Comparison of ENCODE assay signal across 8 cellular contexts in the genomic region with DNA sequence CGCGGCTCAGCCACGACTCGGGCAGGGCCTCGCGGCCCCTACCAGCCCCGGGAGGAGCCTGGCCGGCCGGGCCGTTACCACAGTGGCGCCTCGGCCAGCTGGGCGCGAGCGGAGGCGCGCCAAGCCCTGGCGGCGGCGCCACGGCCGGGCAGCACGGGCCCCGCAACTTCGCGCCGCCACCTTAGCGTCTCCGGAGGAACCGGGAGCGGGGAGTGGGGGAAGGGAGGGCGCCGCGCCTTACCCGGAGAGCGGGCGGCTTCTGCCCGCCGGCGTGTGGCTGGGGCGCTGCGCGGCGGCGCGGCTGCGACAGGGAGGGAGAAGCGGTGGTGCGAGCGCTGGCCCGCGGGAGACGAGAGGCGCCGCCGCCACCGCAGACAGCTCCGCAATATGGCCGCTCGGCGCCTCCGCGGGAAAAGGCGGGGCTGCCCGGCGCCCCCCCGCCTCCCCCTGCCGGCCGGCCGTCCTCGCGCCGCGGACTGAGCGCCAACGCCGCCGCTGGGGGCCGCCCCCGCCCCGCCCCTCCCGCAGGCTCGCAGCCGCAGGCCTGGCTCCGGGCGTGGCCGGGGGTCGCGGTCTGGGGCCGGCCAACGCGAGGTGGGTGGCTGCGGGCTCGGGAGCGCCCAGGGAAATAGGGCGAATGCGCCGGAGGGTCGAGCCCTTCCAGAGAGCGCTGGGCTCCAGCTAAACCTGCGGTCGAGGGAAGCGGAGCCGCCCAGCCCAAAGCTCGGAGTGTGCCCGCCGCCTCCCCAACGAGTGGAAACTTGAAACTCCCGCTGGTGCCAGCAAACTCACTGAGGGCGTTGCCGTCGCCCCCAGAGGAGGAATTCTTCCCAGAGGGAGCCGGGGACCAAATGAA. TPM values are rescaled to one million over a fixed set of nuclear protein-coding genes. Genes with fewer than 3 reads are reported as not detected.
DNase-seq lines count a peak whose midpoint lies in the region; ATAC-seq, FAIRE-seq and TF ChIP-seq lines count a peak whose summit lies in the region.

A gene (minus strand): TSS at position 389 of the 856 bp plus-strand sequence. CDS start 16,922 bp downstream, outside the sequence.

- H3K27ac ChIP-seq in dorsolateral prefrontal cortex (peak within 1 kb of the TSS; percentile 85 to 99 (median 96)), HepG2 (ENCODE audit: extremely low read length, insufficient read depth, low read length) (peak within 1 kb of the TSS; percentile 79)

- H3K36me3 ChIP-seq in HepG2 (replicated peaks in 1 of 2; ENCODE audit: control insufficient read depth in 1 of 2, insufficient read depth in 2 of 2, low read length in 2 of 2) = no peaks in the 10 kb centered on the region

- peak within 1 kb of the TSS; percentile 83 for H3K4me2 ChIP-seq in HepG2 (ENCODE audit: low read depth, low read length)

- peak within 1 kb of the TSS; percentile 76 for H3K4me3 ChIP-seq in AG10803 (ENCODE audit: low read length)
- H3K4me3 ChIP-seq in dorsolateral prefrontal cortex = peak within 1 kb of the TSS; percentile 55 to 96 (median 87)
- peak within 1 kb of the TSS; percentile 79 to 92 (median 91) for H3K4me3 ChIP-seq in HepG2 (replicated peaks in 1 of 3; ENCODE audit: insufficient read depth in 1 of 3, low read depth in 2 of 3, low read length in 3 of 3)

- TF ChIP-seq CTCF in AG10803 (conservative IDR thresholded peaks at IDR 0.05; ENCODE audit: low read length) (no peak; the same call in 1 of the 2 replicates), dorsolateral prefrontal cortex (IDR thresholded peaks at IDR 0.05 in 54 of 56, conservative IDR thresholded peaks at IDR 0.05 in 2 of 56; ENCODE audit: low read depth in 1 of 56, partially characterized antibody in 56 of 56) (peak in 12 of 56 donors; percentile 13 to 38 (median 26)), HepG2 (CRISPR knock-in tag; IDR thresholded peaks at IDR 0.05) (no peak)

- H4K20me1 ChIP-seq in HepG2 (ENCODE audit: insufficient read depth, low read length) = peaks cover 17% of the 10 kb centered on the region

- BruUV-seq in HepG2 (replicated peaks; lab: Mats Ljungman, UMichigan) = no TSS peak

- 1% methylated on average over 13 of the region's 113 CpGs for WGBS in HepG2 (ENCODE audit: low lambda C conversion rate)

- peak within 1 kb of the TSS; percentile 93 for H3K9ac ChIP-seq in HepG2 (ENCODE audit: insufficient read depth, low read depth, low read length)

- peaks cover 60% of the 10 kb centered on the region for H3K4me1 ChIP-seq in HepG2 (ENCODE audit: insufficient read depth, low read length)

- intact Hi-C loops in dorsolateral prefrontal cortex (cut with DNase I) = loop anchor here (2.0 to 10.0 kb wide), 4 partner anchors 68 to 204 kb away; a partner anchor contains a TSS
- intact Hi-C loops in HepG2 (cut with micrococcal nuclease; ENCODE audit: unreplicated experiment) = loop anchor here (5.0 kb wide), 4 partner anchors 81 to 204 kb away; a partner anchor contains a TSS

- H3K79me2 ChIP-seq in HepG2 (ENCODE audit: insufficient read depth, low read length) = peaks cover 41% of the 10 kb centered on the region

- POLR2A ChIA-PET in HepG2 (lab: Yijun Ruan, JAX) = interaction anchor here (1.0 kb wide), 1 partner anchor 24 kb away, joined by 3 read pairs; no protein-coding TSS in a partner anchor

- in situ Hi-C loops in HepG2 (cut with HindIII; ENCODE audit: extremely low pct_ligation_motif_present, low pct_unique_long_range_greater_than_20kb) = no loop called here

- FAIRE-seq in HepG2 (lab: Jason Lieb, UNC) = no peak

- H3K27me3 ChIP-seq in dorsolateral prefrontal cortex = no peaks in the 10 kb centered on the region
- no peaks in the 10 kb centered on the region for H3K27me3 ChIP-seq in HepG2 (ENCODE audit: control insufficient read depth in 1 of 2, insufficient read depth in 2 of 2, low read length in 2 of 2)

- ATAC-seq in GM18870 (IDR thresholded peaks at IDR 0.05; ENCODE audit: unreplicated experiment) (peak; percentile 50), HG03097 (IDR thresholded peaks at IDR 0.05; ENCODE audit: low FRiP score, unreplicated experiment) (peak; percentile 66), HepG2 (peak; percentile 76)

- DNase-seq in AG10803 (ENCODE audit: low read depth) (peak; percentile 76), NCI-H446 (lab: John Stamatoyannopoulos, UW) (peak; percentile 69 to 89), dorsolateral prefrontal cortex (peak; percentile 43 to 85 (median 65)), HepG2 (ENCODE audit: low spot score) (peak; percentile 52)
- DNase-seq in activated CD4-positive, alpha-beta T cell treated with anti-CD3 and anti-CD28 coated beads, Interleukin-2, amount 50 U/mL, for 1 hour = peak; percentile 49
- DNase-seq in stimulated activated CD4-positive, alpha-beta T cell treated with anti-CD3 and anti-CD28 coated beads, Interleukin-2, amount 100 ng/mL, for 48 hours = peak; percentile 58 to 59

- CTCF ChIA-PET in HepG2 (lab: Yijun Ruan, JAX; ENCODE audit: low intra/inter-chr PET ratio, low total read pairs) = no interaction called here

- TF ChIP-seq RAD21 in HepG2 (CRISPR knock-in tag; IDR thresholded peaks at IDR 0.05) = no peak

- H2AFZ ChIP-seq in HepG2 (ENCODE audit: low read length) = peak within 1 kb of the TSS; percentile 65

- TF ChIP-seq EP300 in HepG2 (IDR thresholded peaks at IDR 0.05; ENCODE audit: low read depth in 2 of 2, low read length in 2 of 2) (no peak), HepG2 (CRISPR knock-in tag; IDR thresholded peaks at IDR 0.05; ENCODE audit: borderline replicate concordance) (no peak)

- peak; percentile 50 to 75; a peak in 3 of 4 replicates for TF ChIP-seq POLR2A in HepG2 (IDR thresholded peaks at IDR 0.05; ENCODE audit: insufficient read depth in 1 of 2, low read depth in 2 of 2, low read length in 2 of 2)

- H3K9me3 ChIP-seq in HepG2 (ENCODE audit: low read length) = no peaks in the 10 kb centered on the region

TF ChIP-seq in HepG2, 621 proteins besides CTCF, POLR2A, EP300 and RAD21 (continues in another document):
- TF ChIP-seq ZNF556 (CRISPR knock-in tag; IDR thresholded peaks at IDR 0.05; ENCODE audit: borderline replicate concordance) (no peak; the same call in 1 of the 2 replicates), NONO (IDR thresholded peaks at IDR 0.05) (no peak), NONO (CRISPR knock-in tag; conservative IDR thresholded peaks at IDR 0.05) (no peak; the same call in 1 of the 2 replicates), YY1 (IDR thresholded peaks at IDR 0.05; ENCODE audit: insufficient read depth, insufficient replicate concordance, low read depth, low read length) (peak; percentile 93), ARHGAP35 (CRISPR knock-in tag; IDR thresholded peaks at IDR 0.05; ENCODE audit: borderline replicate concordance) (no peak), ZNF792 (CRISPR knock-in tag; IDR thresholded peaks at IDR 0.05) (no peak), ZSCAN12 (CRISPR knock-in tag; IDR thresholded peaks at IDR 0.05) (no peak), RFX5 (IDR thresholded peaks at IDR 0.05; ENCODE audit: low read depth, low read length) (no peak), ISX (CRISPR knock-in tag; conservative IDR thresholded peaks at IDR 0.05) (no peak), ARNTL (CRISPR knock-in tag; IDR thresholded peaks at IDR 0.05) (no peak), HDAC2 (CRISPR knock-in tag; IDR thresholded peaks at IDR 0.05) (0 out of 2 replicates have a peak, but pooled peaks have one; percentile 9), ZNF567 (CRISPR knock-in tag; IDR thresholded peaks at IDR 0.05; ENCODE audit: borderline replicate concordance) (peak; percentile 80; the same call in 1 of the 2 replicates)
- TF ChIP-seq, protein P1, sequence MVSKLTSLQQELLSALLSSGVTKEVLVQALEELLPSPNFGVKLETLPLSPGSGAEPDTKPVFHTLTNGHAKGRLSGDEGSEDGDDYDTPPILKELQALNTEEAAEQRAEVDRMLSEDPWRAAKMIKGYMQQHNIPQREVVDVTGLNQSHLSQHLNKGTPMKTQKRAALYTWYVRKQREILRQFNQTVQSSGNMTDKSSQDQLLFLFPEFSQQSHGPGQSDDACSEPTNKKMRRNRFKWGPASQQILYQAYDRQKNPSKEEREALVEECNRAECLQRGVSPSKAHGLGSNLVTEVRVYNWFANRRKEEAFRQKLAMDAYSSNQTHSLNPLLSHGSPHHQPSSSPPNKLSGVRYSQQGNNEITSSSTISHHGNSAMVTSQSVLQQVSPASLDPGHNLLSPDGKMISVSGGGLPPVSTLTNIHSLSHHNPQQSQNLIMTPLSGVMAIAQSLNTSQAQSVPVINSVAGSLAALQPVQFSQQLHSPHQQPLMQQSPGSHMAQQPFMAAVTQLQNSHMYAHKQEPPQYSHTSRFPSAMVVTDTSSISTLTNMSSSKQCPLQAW (CRISPR knock-in tag; IDR thresholded peaks at IDR 0.05) = no peak
- TF ChIP-seq, protein P2, sequence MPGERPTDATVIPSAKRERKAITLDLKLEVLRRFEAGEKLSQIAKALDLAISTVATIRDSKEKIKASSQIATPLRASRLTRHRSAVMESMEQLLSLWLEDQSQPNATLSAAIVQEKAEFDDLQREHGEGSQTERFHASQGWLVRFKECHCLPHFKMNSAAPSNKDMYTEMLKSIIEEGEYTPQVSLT (CRISPR knock-in tag; IDR thresholded peaks at IDR 0.05; ENCODE audit: borderline replicate concordance, low read depth) = no peak

RNA-seq across cellular contexts. Expression of the gene that starts here (rescaled TPM):
- total RNA-seq in dorsolateral prefrontal cortex (100 to 1,000 TPM in 87 of 120 experiments, 10 to 100 TPM in 33; 51.8 to 308 (median 121) TPM), HepG2 (2016; rRNA removed; fragmentation: Illumina TruSeq; extraction: Trizol) (63.1 and 93.4 TPM in 2 replicates)
- total RNA-seq in HepG2 (2016; cell fraction: cytosol; rRNA removed; fragmentation: Illumina TruSeq; extraction: Trizol; ENCODE audit: low read depth) = 6.5 and 8.1 TPM in 2 replicates
- 58.8 and 76.9 TPM in 2 replicates for total RNA-seq in HepG2 (2016; cell fraction: insoluble cytoplasmic fraction; rRNA removed; fragmentation: Illumina TruSeq; extraction: Trizol)
- 20.6 and 25.7 TPM in 2 replicates for total RNA-seq in HepG2 (2016; cell fraction: membrane; rRNA removed; fragmentation: Illumina TruSeq; extraction: Trizol)
- total RNA-seq in HepG2 (2016; cell fraction: nucleus; rRNA removed; fragmentation: Illumina TruSeq; extraction: Trizol) = 32.3 and 40.7 TPM in 2 replicates
- polyA plus RNA-seq in HepG2 (2011; rRNA removed) = 12.7 and 20.7 TPM in 2 replicates
- polyA plus RNA-seq in HepG2 (2011; cell fraction: cytosol; rRNA removed) = 7.4 and 9.4 TPM in 2 replicates
- 5.0 and 8.0 TPM in 2 replicates for polyA plus RNA-seq in HepG2 (2011; cell fraction: nucleus; rRNA removed)
- polyA plus RNA-seq in HepG2 (2012) = 41.4 and 47.6 TPM in 2 replicates
- 3.3 and 3.9 TPM in 2 replicates for polyA plus RNA-seq in HepG2 (2016; cell fraction: cytosol; fragmentation: Illumina TruSeq; extraction: Trizol; ENCODE audit: low read depth)
- polyA plus RNA-seq in HepG2 (2016; cell fraction: insoluble cytoplasmic fraction; fragmentation: Illumina TruSeq; extraction: Trizol; ENCODE audit: low read depth) = 55.3 and 66.3 TPM in 2 replicates
- polyA plus RNA-seq in HepG2 (2016; cell fraction: membrane; fragmentation: Illumina TruSeq; extraction: Trizol; ENCODE audit: low read depth) = 8.9 and 11.8 TPM in 2 replicates
- polyA plus RNA-seq in HepG2 (2016; cell fraction: nucleus; fragmentation: Illumina TruSeq; extraction: Trizol; ENCODE audit: insufficient read depth, low read depth) = 25.6 and 30.3 TPM in 2 replicates
- 16.4 and 35.5 TPM in 2 replicates for polyA minus RNA-seq in HepG2 (2011; rRNA and poly(A)+ RNA removed; ENCODE audit: low replicate concordance)
- polyA minus RNA-seq in HepG2 (2011; cell fraction: cytosol; rRNA and poly(A)+ RNA removed) = 38.8 and 46.6 TPM in 2 replicates
- 29.5 and 31.2 TPM in 2 replicates for polyA minus RNA-seq in HepG2 (2011; cell fraction: nucleus; rRNA and poly(A)+ RNA removed)

Comparison
In these comparisons a context has a peak if more than half of its experiments do, and no peak if none do; other contexts are left out.
1. Peak in every context shown above with its lines: DNase-seq, ATAC-seq, H3K4me3 ChIP-seq and H3K27ac ChIP-seq.